ENCODE assay signal across 29 cellular contexts in genomic region chr10:112216151-112216550, GRCh38. TPM values are rescaled to one million over a fixed set of nuclear protein-coding genes. Genes with fewer than 3 reads are reported as not detected.
A peak's percentile ranks its signal among the peaks of the same experiment; 100 is the strongest.
DNase-seq lines count a peak whose midpoint lies in the region; ATAC-seq and TF ChIP-seq lines count a peak whose summit lies in the region.
"Had no signal": no experiment of that assay in that cellular context is flagged by ENCODE, and none has a peak within 500 bp of the region (broad histone marks: within the 10 kb centered on the region; RNA-seq: fewer than 3 reads in every experiment).

No MANE protein-coding gene starts in this region.

- peaks cover 9% of the 10 kb centered on the region for H3K27me3 Mint-ChIP-seq in activated T-cell treated with anti-CD3 and anti-CD28 coated beads, Interleukin-2, amount 50 U/mL, for 4 hours (ENCODE audit: low read depth)

- no peaks in the 10 kb centered on the region for H3K4me1 Mint-ChIP-seq in activated T-cell treated with anti-CD3 and anti-CD28 coated beads, Interleukin-2, amount 50 U/mL, for 4 hours (ENCODE audit: low read depth)

- CTCF ChIA-PET in OCI-LY7 (lab: Charles Lee; ENCODE audit: unreplicated experiment) = no interaction called here

- H4K20me1 ChIP-seq in OCI-LY7 (ENCODE audit: insufficient read depth, low read length) (no peaks in the 10 kb centered on the region), hepatocyte (ENCODE audit: insufficient read depth, poor library complexity, severe bottlenecking) (no peaks in the 10 kb centered on the region), smooth muscle cell (ENCODE audit: low read depth) (no peaks in the 10 kb centered on the region)
- H4K20me1 ChIP-seq: BLaER1 treated with 17β-estradiol and CSF1 and Interleukin-3, amounts not matched to agents 10 nM and 100 nM had no signal

- H3K4me3 Mint-ChIP-seq in activated T-cell treated with anti-CD3 and anti-CD28 coated beads, Interleukin-2, amount 50 U/mL, for 4 hours = no peak overlapping the region
- H3K4me3 Mint-ChIP-seq: CD4-positive, alpha-beta T cell; H9 had no signal

- no TSS peak for BruUV-seq in OCI-LY7 (replicated peaks; lab: Mats Ljungman, UMichigan)

- no peak for TF ChIP-seq POLR2A in erythroblast (IDR thresholded peaks at IDR 0.05; ENCODE audit: low read length)

- H3K36me3 Mint-ChIP-seq in activated T-cell treated with anti-CD3 and anti-CD28 coated beads, Interleukin-2, amount 50 U/mL, for 4 hours (ENCODE audit: insufficient read depth) = no peaks in the 10 kb centered on the region

- no peaks in the 10 kb centered on the region for H3K27me3 ChIP-seq in BE2C
- no peaks in the 10 kb centered on the region for H3K27me3 ChIP-seq in hepatocyte
- H3K27me3 ChIP-seq in smooth muscle cell (ENCODE audit: low read depth) = no peaks in the 10 kb centered on the region
- H3K27me3 ChIP-seq in effector memory CD4-positive, alpha-beta T cell (replicated peaks; ENCODE audit: control insufficient read depth, insufficient read depth, low read length, poor library complexity, severe bottlenecking) = peaks cover 4% of the 10 kb centered on the region
- H3K27me3 ChIP-seq: BLaER1 treated with 17β-estradiol and CSF1 and Interleukin-3, amounts not matched to agents 10 nM and 100 nM; MG63 had no signal

- H3F3A ChIP-seq in smooth muscle cell (ENCODE audit: low read depth) = no peaks in the 10 kb centered on the region

- 0 out of 2 replicates have a peak overlapping the region, but pooled peaks have one; percentile 10 for H2AFZ ChIP-seq in OCI-LY7 (ENCODE audit: low read length)
- H2AFZ ChIP-seq in hepatocyte = no peak overlapping the region
- H2AFZ ChIP-seq in smooth muscle cell (ENCODE audit: low read depth) = peak overlapping the region; percentile 48
- H2AFZ ChIP-seq: GM23248 had no signal

- H3K9me3 Mint-ChIP-seq in activated T-cell treated with anti-CD3 and anti-CD28 coated beads, Interleukin-2, amount 50 U/mL, for 4 hours = peaks cover 9% of the 10 kb centered on the region

- WGBS in hepatocyte (ENCODE audit: low lambda C conversion rate, missing lambda C conversion rate) = 94% methylated on average over 2 of the region's 2 CpGs
- WGBS in smooth muscle cell (ENCODE audit: low lambda C conversion rate) = 94% methylated on average over 2 of the region's 2 CpGs

- no peak overlapping the region for H3K9ac ChIP-seq in smooth muscle cell (ENCODE audit: low read depth)
- H3K9ac ChIP-seq: BLaER1 treated with 17β-estradiol and CSF1 and Interleukin-3, amounts not matched to agents 10 nM and 100 nM; GM23248 had no signal

- H3K4me2 ChIP-seq in OCI-LY7 (ENCODE audit: low read length) (no peak overlapping the region), hepatocyte (no peak overlapping the region), smooth muscle cell (no peak overlapping the region)
- H3K4me2 ChIP-seq: BLaER1 treated with 17β-estradiol and CSF1 and Interleukin-3, amounts not matched to agents 10 nM and 100 nM had no signal

- peaks cover 6% of the 10 kb centered on the region for H3K36me3 ChIP-seq in BE2C
- no peaks in the 10 kb centered on the region for H3K36me3 ChIP-seq in OCI-LY7 (ENCODE audit: insufficient read depth, low read length)
- H3K36me3 ChIP-seq in hepatocyte (replicated peaks; ENCODE audit: insufficient read depth, low read depth) = no peaks in the 10 kb centered on the region
- H3K36me3 ChIP-seq in smooth muscle cell (ENCODE audit: low read depth) = no peaks in the 10 kb centered on the region
- no peaks in the 10 kb centered on the region for H3K36me3 ChIP-seq in effector memory CD4-positive, alpha-beta T cell (ENCODE audit: control insufficient read depth, insufficient read depth, low read length)
- H3K36me3 ChIP-seq: BLaER1 treated with 17β-estradiol and CSF1 and Interleukin-3, amounts not matched to agents 10 nM and 100 nM; MG63; SJSA1 had no signal

- H3K9me2 ChIP-seq in OCI-LY7 (ENCODE audit: insufficient read depth, low read length) (no peaks in the 10 kb centered on the region), hepatocyte (replicated peaks; ENCODE audit: insufficient read depth) (no peaks in the 10 kb centered on the region)

- H3K4me3 ChIP-seq in BE2C (ENCODE audit: low read depth, low read length) = peak overlapping the region; percentile 84; the same call in 1 of the 2 replicates
- H3K4me3 ChIP-seq in OCI-LY7 (ENCODE audit: low read depth, low read length, poor library complexity, severe bottlenecking) = no peak overlapping the region
- H3K4me3 ChIP-seq in hepatocyte = no peak overlapping the region
- H3K4me3 ChIP-seq in smooth muscle cell = no peak overlapping the region
- no peak overlapping the region for H3K4me3 ChIP-seq in effector memory CD4-positive, alpha-beta T cell (ENCODE audit: insufficient read depth, low read depth, low read length, poor library complexity, severe bottlenecking)
- H3K4me3 ChIP-seq: BLaER1 treated with 17β-estradiol and CSF1 and Interleukin-3, amounts not matched to agents 10 nM and 100 nM; GM23248; MG63; SJSA1 had no signal

- no peak for ATAC-seq in activated T-cell treated with anti-CD3 and anti-CD28 coated beads, Interleukin-2, amount 50 U/mL, for 4 hours

- intact Hi-C loops in OCI-LY7 (cut with micrococcal nuclease; ENCODE audit: unreplicated experiment) = no loop called here

- H3K9me3 ChIP-seq in BE2C (no peaks in the 10 kb centered on the region; the same call in 1 of the 2 replicates), OCI-LY7 (ENCODE audit: low read length) (no peaks in the 10 kb centered on the region), hepatocyte (ENCODE audit: low read depth) (no peaks in the 10 kb centered on the region), smooth muscle cell (replicated peaks; ENCODE audit: low read depth) (no peaks in the 10 kb centered on the region)
- no peaks in the 10 kb centered on the region for H3K9me3 ChIP-seq in effector memory CD4-positive, alpha-beta T cell (ENCODE audit: control insufficient read depth, low read length)

- H3K4me1 ChIP-seq in BE2C (peaks cover 9% of the 10 kb centered on the region), OCI-LY7 (ENCODE audit: insufficient read depth, low read length, poor library complexity, severe bottlenecking) (no peaks in the 10 kb centered on the region), hepatocyte (ENCODE audit: insufficient read depth) (peaks cover 14% of the 10 kb centered on the region), smooth muscle cell (ENCODE audit: low read depth) (no peaks in the 10 kb centered on the region)
- H3K4me1 ChIP-seq in effector memory CD4-positive, alpha-beta T cell (ENCODE audit: control insufficient read depth, insufficient read depth, low read length, poor library complexity, severe bottlenecking) = no peaks in the 10 kb centered on the region
- H3K4me1 ChIP-seq: BLaER1 treated with 17β-estradiol and CSF1 and Interleukin-3, amounts not matched to agents 10 nM and 100 nM; SJSA1 had no signal

- H3K27ac ChIP-seq in OCI-LY7 (ENCODE audit: low read depth, low read length, poor library complexity, severe bottlenecking) (no peak overlapping the region), hepatocyte (peak overlapping the region; percentile 73), smooth muscle cell (ENCODE audit: low read depth) (no peak overlapping the region)
- H3K27ac ChIP-seq in effector memory CD4-positive, alpha-beta T cell (ENCODE audit: insufficient read depth, low read length, poor library complexity, severe bottlenecking) = no peak overlapping the region
- H3K27ac ChIP-seq: BLaER1 treated with 17β-estradiol and CSF1 and Interleukin-3, amounts not matched to agents 10 nM and 100 nM; GM23248; SJSA1 had no signal

- DNase-seq in BE2C (no peak), OCI-LY7 (ENCODE audit: low spot score) (no peak), hepatocyte (ENCODE audit: low spot score) (no peak), smooth muscle cell (lab: John Stamatoyannopoulos, UW; ENCODE audit: unreplicated experiment) (no peak), NCI-H2107 treated with DMSO at 0.1 percent for 48 hours (lab: John Stamatoyannopoulos, UW; ENCODE audit: unreplicated experiment) (no peak), erythroblast (lab: John Stamatoyannopoulos, UW) (no peak)
- DNase-seq in effector memory CD4-positive, alpha-beta T cell = no peak
- no peak for DNase-seq in activated T-cell treated with anti-CD3 and anti-CD28 coated beads, Interleukin-2, amount 50 U/mL, for 4 hours
- DNase-seq: 8988T; ACHN; CD4-positive, alpha-beta T cell; COR-L47; DMS 273 treated with DMSO at 0.1 percent for 48 hours; DND-41; GM23248; H9; KBM-7; MG63; NCI-H1105 treated with DMSO at 0.1 percent for 48 hours; NCI-H146; NCI-H1930; NCI-H2107; NCI-H446; NCI-H524 treated with DMSO at 0.1 percent for 48 hours; NCI-H774; Right ventricle myocardium superior; RPMI8226 had no signal

- POLR2A ChIA-PET in OCI-LY7 (lab: Charles Lee) = interaction anchor here (1.0 kb wide), 1 partner anchor 34 kb away, joined by 4 read pairs; no protein-coding TSS in a partner anchor

- TF ChIP-seq CTCF in BE2C (IDR thresholded peaks at IDR 0.05; ENCODE audit: low read depth, low read length) = no peak
- no peak for TF ChIP-seq CTCF in OCI-LY7 (conservative IDR thresholded peaks at IDR 0.05; ENCODE audit: low read length)
- no peak for TF ChIP-seq CTCF in hepatocyte (IDR thresholded peaks at IDR 0.05; ENCODE audit: poor library complexity)
- no peak for TF ChIP-seq CTCF in smooth muscle cell (IDR thresholded peaks at IDR 0.05; ENCODE audit: borderline replicate concordance, insufficient read depth, poor library complexity, severe bottlenecking)

- H3K79me2 ChIP-seq in OCI-LY7 (ENCODE audit: insufficient read depth, low read depth, low read length) (no peaks in the 10 kb centered on the region), hepatocyte (no peaks in the 10 kb centered on the region), smooth muscle cell (ENCODE audit: low read depth) (no peaks in the 10 kb centered on the region)

RNA-seq across cellular contexts. Expression of gene GPAM, which starts 32.6 kb away (rescaled TPM):
- polyA plus RNA-seq in BE2C (2012; ENCODE audit: insufficient read depth, insufficient read length, low read depth) = 16.0 TPM
- total RNA-seq in OCI-LY7 (2014; rRNA removed; shearing (Covaris generic)) = 6.9 and 7.5 TPM in 2 replicates
- total RNA-seq in OCI-LY7 (2022) (7.9 and 13.0 TPM in 2 replicates), hepatocyte (49.2 and 51.9 TPM in 2 replicates), smooth muscle cell (11.7 and 14.4 TPM in 2 replicates)
- polyA plus RNA-seq in hepatocyte (5.6 and 7.8 TPM in 2 replicates), smooth muscle cell (3.9 and 5.1 TPM in 2 replicates)
- total RNA-seq in activated T-cell treated with anti-CD3 and anti-CD28 coated beads, Interleukin-2, amount 50 U/mL, for 4 hours = 10 to 100 TPM; 10.4 to 13.2 (median 12.1) TPM
